In genomic region chr6:1904898-1905297, GRCh38 we compare ENCODE assay signal across 22 cellular contexts.
DNase-seq lines count a peak whose midpoint lies in the region; ATAC-seq and TF ChIP-seq lines count a peak whose summit lies in the region.
"Had no signal": no experiment of that assay in that cellular context is flagged by ENCODE, and none has a peak within 500 bp of the region (broad histone marks: within the 10 kb centered on the region; RNA-seq: fewer than 3 reads in every experiment).

No MANE protein-coding gene starts in this region.

- H2BK15ac ChIP-seq in mesendoderm (replicated peaks; ENCODE audit: low read depth) = no peak overlapping the region

- no peak overlapping the region for H3K4ac ChIP-seq in mesendoderm (ENCODE audit: low read depth, low read length)

- no peaks in the 10 kb centered on the region for H3K79me1 ChIP-seq in mesendoderm (ENCODE audit: low read length)

- H3K56ac ChIP-seq in mesendoderm (ENCODE audit: low read length) = peak overlapping the region; percentile 65

- H2AK5ac ChIP-seq in mesendoderm (ENCODE audit: low read length) = no peak overlapping the region

- no peak overlapping the region for H3K9ac ChIP-seq in mesendoderm (ENCODE audit: low read length)

- no peak overlapping the region for H3K23ac ChIP-seq in mesendoderm (ENCODE audit: low read length)

- H3K4me3 Mint-ChIP-seq in chondrocyte (ENCODE audit: unreplicated experiment) = no peak overlapping the region
- H3K4me3 Mint-ChIP-seq in naive thymus-derived CD4-positive, alpha-beta T cell = no peak overlapping the region
- H3K4me3 Mint-ChIP-seq: CD4-positive, CD25-positive, alpha-beta regulatory T cell; CD8-positive, alpha-beta memory T cell; IgD-negative memory B cell had no signal

- H3K9me3 ChIP-seq in HEK293 (ENCODE audit: control insufficient read depth, insufficient read depth, low read depth, low read length) (no peaks in the 10 kb centered on the region), testis (no peaks in the 10 kb centered on the region)
- H3K9me3 ChIP-seq in naive thymus-derived CD4-positive, alpha-beta T cell (ENCODE audit: control insufficient read depth in 2 of 3, low read length in 3 of 3) = no peaks in the 10 kb centered on the region
- H3K9me3 ChIP-seq: BE2C had no signal

- intact Hi-C loops in testis (cut with DNase I; ENCODE audit: low total_unique reads) = no loop called here
- intact Hi-C loops in naive thymus-derived CD4-positive, alpha-beta T cell (cut with micrococcal nuclease) = no loop called here

- no peak for TF ChIP-seq POLR2A in testis (IDR thresholded peaks at IDR 0.05)

- H3K27me3 Mint-ChIP-seq in chondrocyte (ENCODE audit: low read depth) = no peaks in the 10 kb centered on the region
- no peaks in the 10 kb centered on the region for H3K27me3 Mint-ChIP-seq in naive thymus-derived CD4-positive, alpha-beta T cell
- H3K27me3 Mint-ChIP-seq: CD4-positive, CD25-positive, alpha-beta regulatory T cell; IgD-negative memory B cell had no signal

- H3K36me3 Mint-ChIP-seq in chondrocyte (ENCODE audit: low read depth) = peaks cover 1% of the 10 kb centered on the region
- peaks cover 0 to 40% (median 23%) of the 10 kb centered on the region in 5 donors for H3K36me3 Mint-ChIP-seq in naive thymus-derived CD4-positive, alpha-beta T cell

- no peak overlapping the region for H2BK120ac ChIP-seq in mesendoderm (ENCODE audit: low read depth, low read length)

- H3K4me1 ChIP-seq in HEK293 (ENCODE audit: control insufficient read depth, insufficient read depth, low read length) (no peaks in the 10 kb centered on the region), mesendoderm (ENCODE audit: control insufficient read depth, low read depth, low read length) (peaks cover 13% of the 10 kb centered on the region), testis (peaks cover 19% of the 10 kb centered on the region)
- no peaks in the 10 kb centered on the region for H3K4me1 ChIP-seq in naive thymus-derived CD4-positive, alpha-beta T cell (ENCODE audit: control insufficient read depth in 2 of 2, insufficient read depth in 2 of 2, low read length in 2 of 2)

- DNase-seq in chondrocyte (ENCODE audit: low spot score) (peak; percentile 51), mesendoderm (no peak), testis (no peak), A172 (ENCODE audit: low spot score) (no peak)
- DNase-seq in activated T-cell treated with anti-CD3 and anti-CD28 coated beads, Interleukin-2, amount 50 U/mL, for 1 hour = no peak
- no peak for DNase-seq in naive thymus-derived CD4-positive, alpha-beta T cell
- DNase-seq: ACHN; C1 segment of cervical spinal cord; CD4-positive, CD25-positive, alpha-beta regulatory T cell; CD8-positive, alpha-beta memory T cell; COR-L47; DMS 273 treated with DMSO at 0.1 percent for 48 hours; DMS53; DND-41; EL; GOT3; H7 had no signal

- H3K36me3 ChIP-seq in HEK293 (ENCODE audit: control insufficient read depth in 2 of 2, insufficient read depth in 1 of 2, low read length in 2 of 2) = no peaks in the 10 kb centered on the region
- H3K36me3 ChIP-seq in mesendoderm (ENCODE audit: control insufficient read depth, insufficient read depth, low read length) = no peaks in the 10 kb centered on the region
- no peaks in the 10 kb centered on the region for H3K36me3 ChIP-seq in testis (ENCODE audit: low read depth, missing control alignments)
- H3K36me3 ChIP-seq in naive thymus-derived CD4-positive, alpha-beta T cell (ENCODE audit: control insufficient read depth in 2 of 3, insufficient read depth in 3 of 3, low read length in 3 of 3) = no peaks in the 10 kb centered on the region
- H3K36me3 ChIP-seq: BE2C had no signal

- H3K18ac ChIP-seq in mesendoderm (ENCODE audit: low read length) = no peak overlapping the region

- ATAC-seq in naive thymus-derived CD4-positive, alpha-beta T cell = no peak
- ATAC-seq: GM12878, HCT116 had no signal

- peaks cover 33% of the 10 kb centered on the region for H3K4me1 Mint-ChIP-seq in chondrocyte (ENCODE audit: low read depth)
- H3K4me1 Mint-ChIP-seq in naive thymus-derived CD4-positive, alpha-beta T cell = no peaks in the 10 kb centered on the region
- H3K4me1 Mint-ChIP-seq: CD8-positive, alpha-beta memory T cell; IgD-negative memory B cell had no signal

- no peak overlapping the region for H4K8ac ChIP-seq in mesendoderm (ENCODE audit: low read depth, low read length)

- no peaks in the 10 kb centered on the region for H3K9me3 Mint-ChIP-seq in chondrocyte (ENCODE audit: low read depth)
- no peaks in the 10 kb centered on the region for H3K9me3 Mint-ChIP-seq in naive thymus-derived CD4-positive, alpha-beta T cell
- H3K9me3 Mint-ChIP-seq: CD4-positive, CD25-positive, alpha-beta regulatory T cell; IgD-negative memory B cell had no signal

- peak overlapping the region; percentile 54 for H3K27ac Mint-ChIP-seq in chondrocyte (ENCODE audit: unreplicated experiment)
- H3K27ac Mint-ChIP-seq in naive thymus-derived CD4-positive, alpha-beta T cell = peak overlapping the region in 1 of 9 donors; percentile 74
- H3K27ac Mint-ChIP-seq: CD4-positive, CD25-positive, alpha-beta regulatory T cell had no signal

- no peak overlapping the region for H2BK5ac ChIP-seq in mesendoderm (ENCODE audit: low read length)

- H3K79me2 ChIP-seq in mesendoderm (ENCODE audit: control insufficient read depth, insufficient read depth, low read length) = no peaks in the 10 kb centered on the region

- no peak overlapping the region for H3K4me3 ChIP-seq in HEK293 (ENCODE audit: low read depth, low read length)
- no peak overlapping the region for H3K4me3 ChIP-seq in mesendoderm (ENCODE audit: low read length)
- H3K4me3 ChIP-seq in testis = no peak overlapping the region
- no peak overlapping the region for H3K4me3 ChIP-seq in naive thymus-derived CD4-positive, alpha-beta T cell (ENCODE audit: low read length)
- H3K4me3 ChIP-seq: GM12878 had no signal

- H3K4me2 ChIP-seq in mesendoderm (ENCODE audit: low read length) = no peak overlapping the region

- TF ChIP-seq CTCF in HEK293 (tag by site-specific recombination; IDR thresholded peaks at IDR 0.05) (no peak), chondrocyte (IDR thresholded peaks at IDR 0.05) (no peak), testis (IDR thresholded peaks at IDR 0.05) (no peak)

- no peak overlapping the region for H4K5ac ChIP-seq in mesendoderm (ENCODE audit: low read length)

- no peak overlapping the region for H3K27ac ChIP-seq in HEK293 (ENCODE audit: extremely low read depth, low read depth, low read length)
- H3K27ac ChIP-seq in mesendoderm (ENCODE audit: low read depth, low read length) = no peak overlapping the region
- peak overlapping the region; percentile 79 to 85 for H3K27ac ChIP-seq in testis
- H3K27ac ChIP-seq in naive thymus-derived CD4-positive, alpha-beta T cell (ENCODE audit: low read depth, low read length) = no peak overlapping the region

- no CpG with 5 or more reads among the region's 6 CpGs for WGBS in mesendoderm (ENCODE audit: extremely low coverage, insufficient coverage, low lambda C conversion rate)
- 76 to 91% methylated on average over 4 to 6 of the region's 6 CpGs for WGBS in testis, 2 donors

- H3K27me3 ChIP-seq in mesendoderm (ENCODE audit: insufficient read depth, low read length, poor library complexity) (no peaks in the 10 kb centered on the region), testis (no peaks in the 10 kb centered on the region)
- H3K27me3 ChIP-seq in naive thymus-derived CD4-positive, alpha-beta T cell (ENCODE audit: control insufficient read depth in 2 of 2, insufficient read depth in 2 of 2, low read length in 2 of 2) = no peaks in the 10 kb centered on the region
- H3K27me3 ChIP-seq: BE2C had no signal

- POLR2A ChIA-PET in HEK293 (lab: Yijun Ruan, JAX) = no interaction called here
- POLR2A ChIA-PET in naive thymus-derived CD4-positive, alpha-beta T cell (lab: Charles Lee) = no interaction called here

- CTCF ChIA-PET in HEK293 (lab: Yijun Ruan, JAX) = no interaction called here
- CTCF ChIA-PET in naive thymus-derived CD4-positive, alpha-beta T cell (lab: Charles Lee) = interaction anchor here (0.7 kb wide), 1 partner anchor 17 kb away, joined by 3 read pairs; no protein-coding TSS in a partner anchor

TF ChIP-seq in HEK293, 187 proteins besides CTCF, POLR2A, EP300 and RAD21:
- no peak for TF ChIP-seq WT1 (tag by site-specific recombination; IDR thresholded peaks at IDR 0.05)
- TF ChIP-seq ZNF600 (tag by site-specific recombination; IDR thresholded peaks at IDR 0.05) = 0 out of 2 replicates have a peak, but pooled peaks have one; percentile 19
- no peak for TF ChIP-seq ZBTB7A (tag by site-specific recombination; IDR thresholded peaks at IDR 0.05; ENCODE audit: low read depth)
- no peak for TF ChIP-seq KLF9 (tag by site-specific recombination; IDR thresholded peaks at IDR 0.05; ENCODE audit: low read depth)
TF ChIP-seq in HEK293: peak in this region for 1.

Comparison
In these comparisons a context has a peak if more than half of its experiments do, and no peak if none do; other contexts are left out.
1. H3K27ac ChIP-seq: peak in testis (2 of 2); none in HEK293 (single experiment), mesendoderm (single experiment) and naive thymus-derived CD4-positive, alpha-beta T cell (single experiment).